In the genomic region with DNA sequence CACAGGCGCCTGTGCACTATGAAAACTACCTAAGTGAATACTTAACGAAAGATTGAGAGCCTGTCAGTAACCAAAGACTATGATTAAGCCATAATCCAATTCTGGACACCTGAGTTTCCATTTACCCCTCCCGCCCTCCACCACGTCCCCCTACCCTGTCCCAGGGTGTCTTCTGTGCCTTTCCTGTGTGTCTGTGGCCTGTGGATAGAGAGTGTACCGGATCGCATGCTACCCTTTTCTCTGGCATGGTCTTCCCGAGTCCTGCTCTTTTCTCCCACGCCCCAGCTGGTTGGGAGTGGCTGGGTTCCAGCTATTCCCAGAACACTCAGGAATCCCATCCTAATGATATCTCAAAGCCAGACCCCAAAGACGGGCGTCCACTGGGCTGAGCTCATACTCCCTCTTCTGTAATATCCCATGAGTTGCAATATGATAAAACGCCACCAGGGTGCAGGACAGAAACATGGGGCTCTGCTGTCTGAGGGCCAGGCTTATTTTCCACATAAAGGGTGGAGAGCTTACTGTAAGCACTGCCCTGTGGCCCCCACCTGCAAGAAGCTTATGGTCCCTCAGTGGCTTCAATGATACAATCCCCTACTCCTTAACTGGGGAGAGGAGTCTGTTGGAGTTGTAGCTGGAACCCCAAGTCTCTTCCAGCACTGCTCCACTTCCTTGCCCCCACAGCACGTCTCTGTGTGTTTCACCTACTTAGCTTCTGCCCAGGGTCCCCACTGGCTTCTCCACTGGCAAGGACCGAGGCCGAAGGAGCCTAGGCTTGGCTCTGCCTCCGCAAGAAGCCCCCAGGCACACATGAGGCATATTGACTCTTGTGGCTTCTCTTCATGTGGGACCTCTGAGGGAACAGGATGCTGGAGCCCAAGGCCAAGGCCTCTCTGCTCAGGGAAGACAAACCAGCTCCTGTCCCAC, we compare ENCODE assay signal across 8 cellular contexts. TPM values are rescaled to one million over a fixed set of nuclear protein-coding genes. Genes with fewer than 3 reads are reported as not detected.
DNase-seq lines count a peak whose midpoint lies in the region; ATAC-seq, FAIRE-seq and TF ChIP-seq lines count a peak whose summit lies in the region.

No MANE protein-coding gene starts in this region.

- no peak for TF ChIP-seq POLR2A in IMR-90 (IDR thresholded peaks at IDR 0.05; ENCODE audit: low read depth, low read length)
- no peak for TF ChIP-seq POLR2A in gastrocnemius medialis (IDR thresholded peaks at IDR 0.05)

- H3K9me3 Mint-ChIP-seq in activated naive CD8-positive, alpha-beta T cell treated with anti-CD3 and anti-CD28 coated beads, Interleukin-2, amount 10 ng/mL, durations not matched to agents 7 days and 5 days: no peaks in the 10 kb centered on the region

- no peak overlapping the region for H3K9ac ChIP-seq in IMR-90 (ENCODE audit: low read depth, low read length)

- no peak overlapping the region for H3K27ac Mint-ChIP-seq in activated naive CD8-positive, alpha-beta T cell treated with anti-CD3 and anti-CD28 coated beads, Interleukin-2, amount 10 ng/mL, durations not matched to agents 7 days and 5 days

- FAIRE-seq in GM18507 (lab: Jason Lieb, UNC): peak; percentile 80

- H2AK9ac ChIP-seq in IMR-90 (replicated peaks; ENCODE audit: low read depth, low read length, poor library complexity): no peak overlapping the region

- H3K4ac ChIP-seq in IMR-90 (ENCODE audit: low read depth, low read length): no peak overlapping the region

- no peak overlapping the region for H2BK20ac ChIP-seq in IMR-90 (ENCODE audit: low read depth, low read length)

- TF ChIP-seq CTCF in BJ (IDR thresholded peaks at IDR 0.05; ENCODE audit: insufficient read depth, low read depth, low read length) (peak; percentile 76), IMR-90 (conservative IDR thresholded peaks at IDR 0.05; ENCODE audit: low read depth, low read length) (peak; percentile 70), left ventricle myocardium inferior (IDR thresholded peaks at IDR 0.05; ENCODE audit: borderline replicate concordance) (peak; percentile 84), gastrocnemius medialis (IDR thresholded peaks at IDR 0.05 in 4 of 5, conservative IDR thresholded peaks at IDR 0.05 in 1 of 5) (peak; percentile 35 to 73 (median 57))

- H3K27ac ChIP-seq in IMR-90 (ENCODE audit: insufficient read depth, low read length): no peak overlapping the region
- H3K27ac ChIP-seq in left ventricle myocardium inferior (replicated peaks): no peak overlapping the region
- H3K27ac ChIP-seq in gastrocnemius medialis: no peak overlapping the region

- ATAC-seq in IMR-90 (ENCODE audit: low read depth): peak; percentile 89
- peak; percentile 82 for ATAC-seq in activated naive CD8-positive, alpha-beta T cell treated with anti-CD3 and anti-CD28 coated beads, Interleukin-2, amount 10 ng/mL, durations not matched to agents 7 days and 5 days (ENCODE audit: low read depth)
- peak; percentile 62 to 81 for ATAC-seq in gastrocnemius medialis
- ATAC-seq in GM18517 (IDR thresholded peaks at IDR 0.05; ENCODE audit: unreplicated experiment): no peak

- POLR2A ChIA-PET in BJ (lab: Charles Lee): interaction anchor here (0.6 to 0.9 kb wide), 2 partner anchors 18 to 52 kb away, joined by 4 to 7 read pairs; no protein-coding TSS in a partner anchor
- POLR2A ChIA-PET in IMR-90 (lab: Charles Lee; ENCODE audit: unreplicated experiment): interaction anchor here (0.5 kb wide), 1 partner anchor 873 kb away, joined by 7 read pairs; no protein-coding TSS in a partner anchor
- POLR2A ChIA-PET in activated naive CD8-positive, alpha-beta T cell treated with anti-CD3 and anti-CD28 coated beads, Interleukin-2, amount 10 ng/mL, durations not matched to agents 7 days and 5 days (lab: Charles Lee): interaction anchor here (1.0 kb wide), 1 partner anchor 16 kb away, joined by 3 read pairs; no protein-coding TSS in a partner anchor

- H3K27me3 Mint-ChIP-seq in activated naive CD8-positive, alpha-beta T cell treated with anti-CD3 and anti-CD28 coated beads, Interleukin-2, amount 10 ng/mL, durations not matched to agents 7 days and 5 days: peaks cover 59% of the 10 kb centered on the region

- no peak overlapping the region for H3K4me3 ChIP-seq in BJ (ENCODE audit: low read depth, low read length)
- no peak overlapping the region for H3K4me3 ChIP-seq in IMR-90 (ENCODE audit: insufficient read depth, low read depth, low read length)
- no peak overlapping the region for H3K4me3 ChIP-seq in left ventricle myocardium inferior
- no peak overlapping the region for H3K4me3 ChIP-seq in gastrocnemius medialis

- H3K23ac ChIP-seq in IMR-90 (ENCODE audit: low read depth, low read length): no peak overlapping the region

- H2BK15ac ChIP-seq in IMR-90 (ENCODE audit: low read depth, low read length): no peak overlapping the region

- no peak overlapping the region for H2AFZ ChIP-seq in IMR-90 (replicated peaks; ENCODE audit: low read length, poor library complexity)

- H2BK120ac ChIP-seq in IMR-90 (ENCODE audit: low read depth, low read length): no peak overlapping the region

- no peak overlapping the region for H3K18ac ChIP-seq in IMR-90 (ENCODE audit: low read depth, low read length)

- no peak overlapping the region for H2BK5ac ChIP-seq in IMR-90 (ENCODE audit: low read depth, low read length, poor library complexity, severe bottlenecking)

- no peaks in the 10 kb centered on the region for H3K36me3 Mint-ChIP-seq in activated naive CD8-positive, alpha-beta T cell treated with anti-CD3 and anti-CD28 coated beads, Interleukin-2, amount 10 ng/mL, durations not matched to agents 7 days and 5 days

- H3K36me3 ChIP-seq in BJ (ENCODE audit: control insufficient read depth, insufficient read depth, low read length) (no peaks in the 10 kb centered on the region; the same call in 1 of the 2 replicates), IMR-90 (ENCODE audit: control insufficient read depth, insufficient read depth, low read length) (no peaks in the 10 kb centered on the region), left ventricle myocardium inferior (no peaks in the 10 kb centered on the region), gastrocnemius medialis (no peaks in the 10 kb centered on the region)

- H4K91ac ChIP-seq in IMR-90 (ENCODE audit: insufficient read depth, low read depth, low read length): no peak overlapping the region

- no peak overlapping the region for H3K56ac ChIP-seq in IMR-90 (ENCODE audit: extremely low read depth, insufficient read depth, low read length)

- CTCF ChIA-PET in BJ (lab: Yijun Ruan, JAX) (interaction anchor here (0.5 to 16.1 kb wide), 29 partner anchors 11 to 436 kb away, joined by 3 to 246 read pairs (median 5); a partner anchor contains a TSS), IMR-90 (lab: Yijun Ruan, JAX) (interaction anchor here (0.7 to 1.6 kb wide), 7 partner anchors 9 to 34 kb away, joined by 4 to 22 read pairs (median 5); no protein-coding TSS in a partner anchor)

- intact Hi-C loops in IMR-90 (cut with micrococcal nuclease) (loop anchor here (1.0 to 5.0 kb wide), 3 partner anchors 19 to 409 kb away; no protein-coding TSS in a partner anchor), left ventricle myocardium inferior (cut with micrococcal nuclease) (no loop called here), gastrocnemius medialis (cut with DNase I; ENCODE audit: low total_unique reads) (no loop called here)

- DNase-seq in BJ (ENCODE audit: low read depth) (no peak), GM18507 (ENCODE audit: extremely low spot score, insufficient read length, low read depth) (no peak), IMR-90 (peak; percentile 56), OCI-M1 (lab: John Stamatoyannopoulos, UW) (peak; percentile 84), left ventricle myocardium inferior (no peak), gastrocnemius medialis (no peak)
- no peak for DNase-seq in activated naive CD8-positive, alpha-beta T cell treated with anti-CD3 and anti-CD28 coated beads, Interleukin-2, amount 10 ng/mL, durations not matched to agents 7 days and 5 days

- H3K27me3 ChIP-seq in BJ (ENCODE audit: control insufficient read depth, insufficient read depth, low read length) (peaks cover 2% of the 10 kb centered on the region), IMR-90 (ENCODE audit: control insufficient read depth, insufficient read depth, low read length) (peaks cover 74% of the 10 kb centered on the region), left ventricle myocardium inferior (ENCODE audit: low read depth) (peaks cover 71% of the 10 kb centered on the region), gastrocnemius medialis (peaks cover 33 to 42% (median 40%) of the 10 kb centered on the region in 3 donors)

- H4K5ac ChIP-seq in IMR-90 (ENCODE audit: low read depth, low read length): no peak overlapping the region

- TF ChIP-seq RAD21 in IMR-90 (IDR thresholded peaks at IDR 0.05; ENCODE audit: low read length): peak; percentile 60

- H3K4me3 Mint-ChIP-seq in activated naive CD8-positive, alpha-beta T cell treated with anti-CD3 and anti-CD28 coated beads, Interleukin-2, amount 10 ng/mL, durations not matched to agents 7 days and 5 days: no peak overlapping the region

- no peaks in the 10 kb centered on the region; the same call in none of the 2 replicates for H3K4me1 ChIP-seq in IMR-90 (ENCODE audit: control insufficient read depth, insufficient read depth, low read length)
- peaks cover 30% of the 10 kb centered on the region for H3K4me1 ChIP-seq in left ventricle myocardium inferior
- peaks cover 3 to 13% of the 10 kb centered on the region in 2 donors for H3K4me1 ChIP-seq in gastrocnemius medialis

- no TSS peak for BruUV-seq in IMR-90 (replicated peaks; lab: Mats Ljungman, UMichigan)

- in situ Hi-C loops in IMR-90 (cut with MboI; ENCODE audit: low sequenced_read_pairs) (no loop called here), gastrocnemius medialis (cut with MboI; ENCODE audit: low sequenced_read_pairs in 4 of 4) (no loop called here)

- H4K8ac ChIP-seq in IMR-90 (ENCODE audit: low read depth in 2 of 2, low read length in 2 of 2): no peak overlapping the region

- H3K14ac ChIP-seq in IMR-90 (replicated peaks; ENCODE audit: low read depth, low read length): no peak overlapping the region

- H3K4me1 Mint-ChIP-seq in activated naive CD8-positive, alpha-beta T cell treated with anti-CD3 and anti-CD28 coated beads, Interleukin-2, amount 10 ng/mL, durations not matched to agents 7 days and 5 days: peaks cover 10% of the 10 kb centered on the region

- no peak overlapping the region for H2AK5ac ChIP-seq in IMR-90 (ENCODE audit: low read depth, low read length)

- no peaks in the 10 kb centered on the region for H3K9me1 ChIP-seq in IMR-90 (ENCODE audit: insufficient read depth, low read length)

- dilution Hi-C loops in IMR-90 (cut with HindIII; ENCODE audit: low sequenced_read_pairs, unreplicated experiment): no loop called here

- no peaks in the 10 kb centered on the region for H4K20me1 ChIP-seq in IMR-90 (ENCODE audit: insufficient read depth, low read length)

- no peaks in the 10 kb centered on the region for H3K79me1 ChIP-seq in IMR-90 (ENCODE audit: low read depth in 1 of 2, low read length in 2 of 2)

- H3K4me2 ChIP-seq in IMR-90 (ENCODE audit: low read depth, low read length): no peak overlapping the region

- 52% methylated on average over 3 of the region's 15 CpGs; no CpG with 5 or more reads in 1 of the 2 experiments for WGBS in IMR-90 (ENCODE audit: extremely low coverage in 2 of 2, insufficient read length in 1 of 2), 2 experiments

- H3K9me3 ChIP-seq in IMR-90 (ENCODE audit: control insufficient read depth, insufficient read depth, low read length) (peaks cover 9% of the 10 kb centered on the region), left ventricle myocardium inferior (replicated peaks) (no peaks in the 10 kb centered on the region), gastrocnemius medialis (no peaks in the 10 kb centered on the region)

RNA-seq across cellular contexts. Expression of a gene that starts 17.6 kb away (rescaled TPM):
- polyA plus RNA-seq in BJ (2011; rRNA removed) (4.3 and 5.7 TPM in 2 replicates), IMR-90 (2012; rRNA removed) (not detected in 2 replicates)
- 8.1 and 8.6 TPM in 2 replicates for polyA minus RNA-seq in BJ (2011; rRNA and poly(A)+ RNA removed)
- total RNA-seq in IMR-90 (2012; rRNA removed) (not detected in 2 replicates), left ventricle myocardium inferior (not detected), gastrocnemius medialis (not detected)
- polyA plus RNA-seq in IMR-90 (2012; cell fraction: cytosol; rRNA removed): not detected in 2 replicates
- polyA plus RNA-seq in IMR-90 (2012; cell fraction: nucleus; rRNA removed; ENCODE audit: low replicate concordance): not detected in 2 replicates
- not detected for total RNA-seq in activated naive CD8-positive, alpha-beta T cell treated with anti-CD3 and anti-CD28 coated beads, Interleukin-2, amount 10 ng/mL, durations not matched to agents 7 days and 5 days

RNA-seq across cellular contexts. Expression of a gene that starts 24.2 kb away (rescaled TPM):
- polyA plus RNA-seq in BJ (2011; rRNA removed) (22.9 and 34.8 TPM in 2 replicates), IMR-90 (2012; rRNA removed) (not detected in 2 replicates)
- 16.0 and 21.8 TPM in 2 replicates for polyA minus RNA-seq in BJ (2011; rRNA and poly(A)+ RNA removed)
- total RNA-seq in IMR-90 (2012; rRNA removed) (not detected in 2 replicates), left ventricle myocardium inferior (not detected), gastrocnemius medialis (under 1 TPM in 1 of 4 donors, not detected in 3; 0.16 TPM)
- polyA plus RNA-seq in IMR-90 (2012; cell fraction: cytosol; rRNA removed): not detected in 2 replicates
- 0.05 TPM in 1 of 2 replicates, not detected in the other for polyA plus RNA-seq in IMR-90 (2012; cell fraction: nucleus; rRNA removed; ENCODE audit: low replicate concordance)
- total RNA-seq in activated naive CD8-positive, alpha-beta T cell treated with anti-CD3 and anti-CD28 coated beads, Interleukin-2, amount 10 ng/mL, durations not matched to agents 7 days and 5 days: not detected

RNA-seq across cellular contexts. Expression of a gene that starts 53.7 kb away (rescaled TPM):
- polyA plus RNA-seq in BJ (2011; rRNA removed) (37.3 and 46.2 TPM in 2 replicates), IMR-90 (2012; rRNA removed) (28.6 and 30.4 TPM in 2 replicates)
- polyA minus RNA-seq in BJ (2011; rRNA and poly(A)+ RNA removed): 35.2 and 49.0 TPM in 2 replicates
- total RNA-seq in IMR-90 (2012; rRNA removed) (31.4 and 33.5 TPM in 2 replicates), left ventricle myocardium inferior (18.1 TPM), gastrocnemius medialis (10 to 100 TPM; 17.9 to 31.4 (median 20.7) TPM)
- 13.7 and 17.1 TPM in 2 replicates for polyA plus RNA-seq in IMR-90 (2012; cell fraction: cytosol; rRNA removed)
- polyA plus RNA-seq in IMR-90 (2012; cell fraction: nucleus; rRNA removed; ENCODE audit: low replicate concordance): 82.7 and 95.7 TPM in 2 replicates
- 10 to 100 TPM; 47.5 to 49.1 TPM for total RNA-seq in activated naive CD8-positive, alpha-beta T cell treated with anti-CD3 and anti-CD28 coated beads, Interleukin-2, amount 10 ng/mL, durations not matched to agents 7 days and 5 days

Comparison
In these comparisons a context has a peak if more than half of its experiments do, and no peak if none do; other contexts are left out.
1. DNase-seq: peak in IMR-90 (single experiment) and OCI-M1 (single experiment); none in BJ (single experiment), GM18507 (single experiment), activated naive CD8-positive, alpha-beta T cell treated with anti-CD3 and anti-CD28 coated beads, Interleukin-2, amount 10 ng/mL, durations not matched to agents 7 days and 5 days (single experiment), left ventricle myocardium inferior (single experiment) and gastrocnemius medialis (0 of 2).
2. Peak in every context shown above with its lines, with median percentiles within 50 percentile points of each other: CTCF ChIP-seq.